20 cellular contexts compared by ENCODE assay signal in the genomic region with DNA sequence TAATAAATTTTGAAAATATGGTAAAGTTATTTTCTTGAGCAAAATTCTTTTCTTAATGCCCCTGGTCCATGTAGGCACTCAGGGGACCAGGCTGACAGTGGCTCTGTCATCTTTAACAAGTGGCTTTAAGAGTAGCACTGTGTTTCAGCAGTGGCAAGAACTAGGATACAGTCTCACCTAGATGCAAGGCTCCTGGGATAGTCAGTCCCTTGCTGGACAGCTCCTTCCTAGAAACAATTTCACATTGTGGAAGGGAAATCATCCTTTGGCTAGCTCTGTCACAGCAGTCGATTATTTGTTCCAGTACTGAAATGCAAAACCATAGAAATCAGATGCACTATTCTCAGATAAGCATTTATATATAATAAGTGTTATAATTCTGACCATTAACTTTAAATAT.
DNase-seq lines count a peak whose midpoint lies in the region; ATAC-seq and TF ChIP-seq lines count a peak whose summit lies in the region.
"Had no signal": no experiment of that assay in that cellular context is flagged by ENCODE, and none has a peak within 500 bp of the region (broad histone marks: within the 10 kb centered on the region; RNA-seq: fewer than 3 reads in every experiment).

No MANE protein-coding gene starts in this region.

- intact Hi-C loops in PC-3 (cut with micrococcal nuclease) = no loop called here

- no peaks in the 10 kb centered on the region for H4K20me1 ChIP-seq in PC-3 (ENCODE audit: low read length)

- no peaks in the 10 kb centered on the region for H3K27me3 ChIP-seq in PC-3 (ENCODE audit: low read length)
- H3K27me3 ChIP-seq: breast epithelium had no signal

- H3K4me2 ChIP-seq in PC-3 (ENCODE audit: low read length) = no peak overlapping the region

- H3K4me3 Mint-ChIP-seq in nephron progenitor cell = no peak overlapping the region
- H3K4me3 Mint-ChIP-seq in activated CD8-positive, alpha-beta T cell treated with anti-CD3 and anti-CD28 coated beads, Interleukin-2, amount 10 ng/mL, durations not matched to agents 7 days and 5 days = no peak overlapping the region
- H3K4me3 Mint-ChIP-seq: CD4-positive, alpha-beta memory T cell; endodermal cell; natural killer cell treated with Interleukin-12 subunit alpha and Interleukin-12 subunit beta and Interleukin-15 and Interleukin-18, amount 100 ng/mL, for 72 hours had no signal

- H3K36me3 Mint-ChIP-seq in nephron progenitor cell (ENCODE audit: low read depth) = no peaks in the 10 kb centered on the region
- no peaks in the 10 kb centered on the region for H3K36me3 Mint-ChIP-seq in activated CD8-positive, alpha-beta T cell treated with anti-CD3 and anti-CD28 coated beads, Interleukin-2, amount 10 ng/mL, durations not matched to agents 7 days and 5 days (ENCODE audit: low read depth)
- H3K36me3 Mint-ChIP-seq: CD4-positive, alpha-beta memory T cell; natural killer cell treated with Interleukin-12 subunit alpha and Interleukin-12 subunit beta and Interleukin-15 and Interleukin-18, amount 100 ng/mL, for 72 hours had no signal

- no peaks in the 10 kb centered on the region for H3K4me1 Mint-ChIP-seq in nephron progenitor cell
- H3K4me1 Mint-ChIP-seq in activated CD8-positive, alpha-beta T cell treated with anti-CD3 and anti-CD28 coated beads, Interleukin-2, amount 10 ng/mL, durations not matched to agents 7 days and 5 days (ENCODE audit: low read depth) = no peaks in the 10 kb centered on the region
- H3K4me1 Mint-ChIP-seq: CD4-positive, alpha-beta memory T cell had no signal

- BruUV-seq in PC-3 (replicated peaks; lab: Mats Ljungman, UMichigan) = no TSS peak

- no peak overlapping the region for H2AFZ ChIP-seq in PC-3 (ENCODE audit: low read length)

- H3K9me2 ChIP-seq in PC-3 (replicated peaks; ENCODE audit: low read length) = no peaks in the 10 kb centered on the region

- H3K27ac Mint-ChIP-seq in nephron progenitor cell = no peak overlapping the region
- H3K27ac Mint-ChIP-seq in activated CD8-positive, alpha-beta T cell treated with anti-CD3 and anti-CD28 coated beads, Interleukin-2, amount 10 ng/mL, durations not matched to agents 7 days and 5 days = no peak overlapping the region
- H3K27ac Mint-ChIP-seq: CD4-positive, alpha-beta memory T cell; endodermal cell; natural killer cell treated with Interleukin-12 subunit alpha and Interleukin-12 subunit beta and Interleukin-15 and Interleukin-18, amount 100 ng/mL, for 72 hours had no signal

- ATAC-seq in PC-3 = peak; percentile 29; the same call in 1 of the 2 replicates
- no peak for ATAC-seq in activated CD8-positive, alpha-beta T cell treated with anti-CD3 and anti-CD28 coated beads, Interleukin-2, amount 10 ng/mL, durations not matched to agents 7 days and 5 days
- ATAC-seq: natural killer cell treated with Interleukin-12 subunit alpha and Interleukin-12 subunit beta and Interleukin-15 and Interleukin-18, amount 100 ng/mL, for 72 hours had no signal

- DNase-seq in ELR (ENCODE audit: low read depth) = peak; percentile 12
- peak; percentile 19 for DNase-seq in PC-3
- DNase-seq in cardiac fibroblast (ENCODE audit: low read depth in 2 of 2) = peak; percentile 7 to 31
- DNase-seq in left kidney (ENCODE audit: low read depth, low spot score) = peak; percentile 44
- DNase-seq in nephron progenitor cell = no peak
- no peak for DNase-seq in DMS153 (lab: John Stamatoyannopoulos, UW)
- DNase-seq in activated CD8-positive, alpha-beta T cell treated with anti-CD3 and anti-CD28 coated beads, Interleukin-2, amount 10 ng/mL, durations not matched to agents 7 days and 5 days = no peak
- DNase-seq: activated CD4-positive, alpha-beta T cell treated with anti-CD3 and anti-CD28 coated beads, Interleukin-2, amount 50 U/mL, for 4 hours; activated effector memory CD4-positive, alpha-beta T cell treated with anti-CD3 and anti-CD28 coated beads, Interleukin-2, amount 50 U/mL, for 16 hours; CD4-positive, alpha-beta memory T cell; cortex of kidney; endodermal cell; glutamatergic neuron; left ventricle myocardium inferior; midbrain; NCI-H1417; NCI-H510A treated with DMSO at 0.1 percent for 48 hours; RPMI8226 had no signal

- H3K9me3 Mint-ChIP-seq in nephron progenitor cell = no peaks in the 10 kb centered on the region
- no peaks in the 10 kb centered on the region for H3K9me3 Mint-ChIP-seq in activated CD8-positive, alpha-beta T cell treated with anti-CD3 and anti-CD28 coated beads, Interleukin-2, amount 10 ng/mL, durations not matched to agents 7 days and 5 days (ENCODE audit: insufficient read depth)
- H3K9me3 Mint-ChIP-seq: endodermal cell had no signal

- no peaks in the 10 kb centered on the region for H3K36me3 ChIP-seq in PC-3 (ENCODE audit: low read depth, low read length)
- H3K36me3 ChIP-seq: breast epithelium, left ventricle myocardium inferior had no signal

- H3K79me2 ChIP-seq in PC-3 (ENCODE audit: low read length) = no peaks in the 10 kb centered on the region

- no peak overlapping the region for H3K4me3 ChIP-seq in PC-3 (ENCODE audit: low read length)
- H3K4me3 ChIP-seq in cardiac fibroblast (replicated peaks in 1 of 2; ENCODE audit: low read depth in 2 of 2, low read length in 2 of 2) = no peak overlapping the region
- H3K4me3 ChIP-seq: breast epithelium, left ventricle myocardium inferior had no signal

- POLR2A ChIA-PET in PC-3 (lab: Charles Lee; ENCODE audit: unreplicated experiment) = no interaction called here
- POLR2A ChIA-PET in activated CD8-positive, alpha-beta T cell treated with anti-CD3 and anti-CD28 coated beads, Interleukin-2, amount 10 ng/mL, durations not matched to agents 7 days and 5 days (lab: Charles Lee) = no interaction called here

- no peaks in the 10 kb centered on the region for H3K9me3 ChIP-seq in PC-3 (ENCODE audit: low read length)
- H3K9me3 ChIP-seq: breast epithelium, left ventricle myocardium inferior had no signal

- CTCF ChIA-PET in PC-3 (lab: Charles Lee) = no interaction called here
- CTCF ChIA-PET in activated CD8-positive, alpha-beta T cell treated with anti-CD3 and anti-CD28 coated beads, Interleukin-2, amount 10 ng/mL, durations not matched to agents 7 days and 5 days (lab: Charles Lee) = no interaction called here

- H3K27me3 Mint-ChIP-seq in nephron progenitor cell (ENCODE audit: low read depth, poor library complexity) = peaks cover 7% of the 10 kb centered on the region
- H3K27me3 Mint-ChIP-seq in activated CD8-positive, alpha-beta T cell treated with anti-CD3 and anti-CD28 coated beads, Interleukin-2, amount 10 ng/mL, durations not matched to agents 7 days and 5 days (ENCODE audit: low read depth) = peaks cover 8% of the 10 kb centered on the region

- H3F3A ChIP-seq in PC-3 (ENCODE audit: low read length, unreplicated experiment) = no peaks in the 10 kb centered on the region

- no peak overlapping the region for H3K9ac ChIP-seq in PC-3 (ENCODE audit: low read length)

- TF ChIP-seq CTCF in PC-3 (conservative IDR thresholded peaks at IDR 0.05; ENCODE audit: low read depth, low read length) (no peak), cardiac fibroblast (IDR thresholded peaks at IDR 0.05; ENCODE audit: low read depth, low read length) (no peak), nephron progenitor cell (IDR thresholded peaks at IDR 0.05) (no peak)

- no peak overlapping the region for H3K27ac ChIP-seq in PC-3 (ENCODE audit: low read length)
- H3K27ac ChIP-seq: breast epithelium, left ventricle myocardium inferior had no signal

- no peaks in the 10 kb centered on the region for H3K4me1 ChIP-seq in PC-3 (ENCODE audit: insufficient read depth, low read length)
- H3K4me1 ChIP-seq: breast epithelium, left ventricle myocardium inferior had no signal

Comparison
In these comparisons a context has a peak if more than half of its experiments do, and no peak if none do; other contexts are left out.
1. DNase-seq: peak in ELR (single experiment), PC-3 (single experiment), cardiac fibroblast (2 of 2) and left kidney (single experiment); none in nephron progenitor cell (single experiment), DMS153 (single experiment) and activated CD8-positive, alpha-beta T cell treated with anti-CD3 and anti-CD28 coated beads, Interleukin-2, amount 10 ng/mL, durations not matched to agents 7 days and 5 days (single experiment).